ENCODE assay signal across 8 cellular contexts in the genomic region with DNA sequence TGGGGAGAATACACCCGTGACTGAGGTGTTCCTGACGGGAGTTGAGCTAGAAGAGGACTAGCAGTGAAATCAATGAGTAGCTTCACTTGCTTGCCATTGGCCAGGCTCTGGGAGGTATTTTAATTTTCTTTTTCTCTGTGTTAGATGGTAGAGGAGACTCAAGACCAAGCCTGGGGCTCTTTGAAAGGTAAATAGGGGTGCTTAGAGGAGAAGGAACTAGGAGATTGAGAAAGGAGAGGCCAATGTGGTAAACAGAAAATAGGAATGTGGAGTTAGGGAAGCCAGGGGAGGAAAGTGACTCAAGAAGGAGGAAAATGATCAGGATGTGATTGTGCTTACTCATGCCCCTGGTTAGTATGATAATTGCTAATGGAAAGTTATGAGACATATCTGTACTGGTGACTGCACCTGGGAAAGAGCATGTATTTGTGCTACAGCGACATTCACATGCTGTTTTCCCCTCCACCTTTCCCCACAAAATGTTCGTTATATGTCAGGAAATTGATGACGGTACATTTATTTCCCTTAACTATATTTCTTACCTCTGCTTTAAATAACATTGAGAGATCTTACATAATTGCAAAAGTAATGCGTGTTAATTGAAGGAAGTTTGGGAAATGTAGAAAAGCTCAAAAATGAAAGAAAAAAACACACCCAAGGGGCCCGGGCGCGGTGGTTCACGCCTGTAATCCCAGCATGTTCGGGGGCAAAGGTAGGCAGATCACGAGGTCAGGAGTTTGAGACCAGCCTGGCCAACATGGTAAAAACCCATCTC. TPM values are rescaled to one million over a fixed set of nuclear protein-coding genes. Genes with fewer than 3 reads are reported as not detected.
DNase-seq lines count a peak whose midpoint lies in the region; ATAC-seq, FAIRE-seq and TF ChIP-seq lines count a peak whose summit lies in the region.

No MANE protein-coding gene starts in this region.

- H3K27ac Mint-ChIP-seq in CD4-positive, CD25-positive, alpha-beta regulatory T cell = peak overlapping the region in 2 of 3 donors; percentile 20 to 73

- no peaks in the 10 kb centered on the region for H3K36me3 Mint-ChIP-seq in CD4-positive, CD25-positive, alpha-beta regulatory T cell

- H3K4me1 Mint-ChIP-seq in CD4-positive, CD25-positive, alpha-beta regulatory T cell = peaks cover 6 to 20% (median 12%) of the 10 kb centered on the region in 4 donors

- FAIRE-seq in HTR-8/SVneo (lab: Jason Lieb, UNC) = no peak
- FAIRE-seq in bronchial epithelial cell (lab: Jason Lieb, UNC) = peak; percentile 32

- H3K27me3 Mint-ChIP-seq in CD4-positive, CD25-positive, alpha-beta regulatory T cell = no peaks in the 10 kb centered on the region

- peaks cover 0 to 4% (median 0%) of the 10 kb centered on the region in 7 donors for H3K9me3 Mint-ChIP-seq in CD4-positive, CD25-positive, alpha-beta regulatory T cell

- peak overlapping the region; percentile 53 to 79 (median 74) for H3K4me3 Mint-ChIP-seq in CD4-positive, CD25-positive, alpha-beta regulatory T cell

- H3K27me3 ChIP-seq in CD4-positive, CD25-positive, alpha-beta regulatory T cell (ENCODE audit: control insufficient read depth, insufficient read depth, low read length) = no peaks in the 10 kb centered on the region
- H3K27me3 ChIP-seq in bronchial epithelial cell (ENCODE audit: control insufficient read depth, insufficient read depth, low read length) = no peaks in the 10 kb centered on the region

- no peak for ATAC-seq in CD4-positive, CD25-positive, alpha-beta regulatory T cell (ENCODE audit: low read depth in 2 of 2)

- peak in 1 of 3 donors; percentile 29 for DNase-seq in CD4-positive, CD25-positive, alpha-beta regulatory T cell
- DNase-seq in GM20000 (ENCODE audit: low spot score) = peak; percentile 29
- DNase-seq in HTR-8/SVneo (ENCODE audit: insufficient read length, low spot score) = peak; percentile 41
- DNase-seq in bronchial epithelial cell (ENCODE audit: low read depth) = peak; percentile 91
- no peak for DNase-seq in effector CD4-positive, alpha-beta T cell
- DNase-seq in NCI-H345 treated with DMSO at 0.1 percent for 48 hours (lab: John Stamatoyannopoulos, UW; ENCODE audit: unreplicated experiment) = no peak
- DNase-seq in coronary artery (ENCODE audit: low spot score) = no peak
- no peak for DNase-seq in NCI-H446 treated with DMSO at 0.1 percent for 48 hours (lab: John Stamatoyannopoulos, UW)

- H3K4me1 ChIP-seq in CD4-positive, CD25-positive, alpha-beta regulatory T cell (ENCODE audit: control insufficient read depth, insufficient read depth, low read length, poor library complexity, severe bottlenecking) = peaks cover 6% of the 10 kb centered on the region

- no peak overlapping the region for H3K27ac ChIP-seq in CD4-positive, CD25-positive, alpha-beta regulatory T cell (ENCODE audit: insufficient read depth, low read length, poor library complexity, severe bottlenecking)
- no peak overlapping the region for H3K27ac ChIP-seq in coronary artery

- H3K9me3 ChIP-seq in CD4-positive, CD25-positive, alpha-beta regulatory T cell (ENCODE audit: control insufficient read depth in 2 of 2, low read length in 2 of 2) = no peaks in the 10 kb centered on the region

- peak overlapping the region; percentile 74 for H3K4me3 ChIP-seq in CD4-positive, CD25-positive, alpha-beta regulatory T cell (ENCODE audit: low read depth, low read length)
- H3K4me3 ChIP-seq in bronchial epithelial cell (ENCODE audit: low read depth, low read length) (no peak overlapping the region), coronary artery (no peak overlapping the region)

- TF ChIP-seq CTCF in GM20000 (IDR thresholded peaks at IDR 0.05; ENCODE audit: extremely low read depth, missing control alignments) (no peak), bronchial epithelial cell (IDR thresholded peaks at IDR 0.05; ENCODE audit: insufficient read depth, low read length, severe bottlenecking) (no peak), coronary artery (IDR thresholded peaks at IDR 0.05) (no peak)

- H3K36me3 ChIP-seq in CD4-positive, CD25-positive, alpha-beta regulatory T cell (ENCODE audit: control insufficient read depth, insufficient read depth, low read length) = no peaks in the 10 kb centered on the region
- no peaks in the 10 kb centered on the region for H3K36me3 ChIP-seq in bronchial epithelial cell (ENCODE audit: control insufficient read depth, insufficient read depth, low read length)

RNA-seq across cellular contexts. Expression of gene LRBA, which starts 16.9 kb away (rescaled TPM):
- 95.3 TPM for total RNA-seq in CD4-positive, CD25-positive, alpha-beta regulatory T cell
- 10 to 100 TPM; 23.0 to 26.9 (median 24.5) TPM for polyA plus RNA-seq in CD4-positive, CD25-positive, alpha-beta regulatory T cell
- 103 and 119 TPM in 2 replicates for total RNA-seq in bronchial epithelial cell

Comparison
In these comparisons a context has a peak if more than half of its experiments do, and no peak if none do; other contexts are left out.
1. DNase-seq: peak in GM20000 (single experiment), HTR-8/SVneo (single experiment) and bronchial epithelial cell (single experiment); none in effector CD4-positive, alpha-beta T cell (single experiment), NCI-H345 treated with DMSO at 0.1 percent for 48 hours (single experiment), coronary artery (single experiment) and NCI-H446 treated with DMSO at 0.1 percent for 48 hours (single experiment).